12 cellular contexts compared by ENCODE assay signal in the genomic region with DNA sequence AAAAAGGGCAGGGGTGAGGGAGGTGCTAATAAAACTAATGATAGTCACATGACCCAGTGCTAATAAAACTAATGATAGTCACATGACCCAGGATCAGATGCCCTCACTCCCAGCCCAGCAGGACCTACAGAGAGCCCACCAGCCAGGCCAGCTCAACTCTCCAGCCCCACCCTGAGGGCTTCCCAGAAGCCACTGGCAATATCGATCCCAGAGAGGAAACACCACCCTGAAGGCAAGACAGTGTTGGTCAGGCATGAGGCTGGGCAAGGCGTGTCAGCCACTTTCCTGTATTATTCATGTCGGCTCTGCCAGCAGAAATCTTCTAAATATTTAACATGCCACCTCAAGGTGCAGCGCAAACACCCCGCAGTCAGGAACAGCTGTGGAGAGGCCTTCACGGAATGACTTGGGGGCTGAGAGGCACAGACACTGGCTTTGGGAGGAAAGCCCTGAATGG. TPM values are rescaled to one million over a fixed set of nuclear protein-coding genes. Genes with fewer than 3 reads are reported as not detected.
DNase-seq lines count a peak whose midpoint lies in the region; ATAC-seq, FAIRE-seq and TF ChIP-seq lines count a peak whose summit lies in the region.
"Had no signal": no experiment of that assay in that cellular context is flagged by ENCODE, and none has a peak within 500 bp of the region (broad histone marks: within the 10 kb centered on the region; RNA-seq: fewer than 3 reads in every experiment).

No MANE protein-coding gene starts in this region.

- TF ChIP-seq POLR2A in H1 (IDR thresholded peaks at IDR 0.05; ENCODE audit: control extremely low read depth in 1 of 2, low read depth in 2 of 2, low read length in 2 of 2) = no peak

- H2AK5ac ChIP-seq in H1 (ENCODE audit: low read depth, low read length) = no peak overlapping the region

- peaks cover 1 to 4% of the 10 kb centered on the region in 2 experiments for H4K20me1 ChIP-seq in H1 (replicated peaks in 1 of 2; ENCODE audit: control insufficient read depth in 1 of 2, insufficient read depth in 2 of 2, low read length in 2 of 2)

- H4K5ac ChIP-seq in H1 (ENCODE audit: insufficient read length, low read depth, low read length) = no peak overlapping the region

- no peak overlapping the region for H3K27ac Mint-ChIP-seq in progenitor cell of endocrine pancreas

- no peaks in the 10 kb centered on the region for H3K79me1 ChIP-seq in H1 (ENCODE audit: low read depth, low read length)

- no peak overlapping the region for H2BK5ac ChIP-seq in H1 (ENCODE audit: low read depth, low read length)

- no peaks in the 10 kb centered on the region for H3K9me3 Mint-ChIP-seq in progenitor cell of endocrine pancreas (ENCODE audit: low read depth)

- DNase-seq in NCI-H2227 (lab: John Stamatoyannopoulos, UW; ENCODE audit: unreplicated experiment) (peak; percentile 33), NCI-H2227 treated with DMSO at 0.1 percent for 48 hours (lab: John Stamatoyannopoulos, UW) (no peak), H1 (ENCODE audit: low read depth in 1 of 2, low spot score in 2 of 2) (no peak), progenitor cell of endocrine pancreas (ENCODE audit: low spot score, unreplicated experiment) (no peak), middle frontal gyrus (ENCODE audit: extremely low spot score, low spot score) (no peak), NCI-H128 (lab: John Stamatoyannopoulos, UW; ENCODE audit: unreplicated experiment) (no peak)
- DNase-seq: ACHN; activated CD4-positive, CD25-positive, alpha-beta regulatory T cell treated with anti-CD3 and anti-CD28 coated beads, Interleukin-2, amount 50 U/mL, for 72 hours; kidney glomerular epithelial cell had no signal

- no peaks in the 10 kb centered on the region for H3K36me3 Mint-ChIP-seq in progenitor cell of endocrine pancreas (ENCODE audit: insufficient read depth)

- H3K56ac ChIP-seq in H1 (replicated peaks; ENCODE audit: insufficient read length, low read depth, low read length) = no peak overlapping the region

- WGBS in H1 (ENCODE audit: extremely low coverage in 1 of 2, insufficient coverage in 1 of 2, insufficient read length in 1 of 2, insufficient replicate concordance in 2 of 2, low coverage in 1 of 2, low lambda C conversion rate in 2 of 2, missing lambda C conversion rate in 1 of 2), 2 experiments = 66% methylated on average over 6 of the region's 6 CpGs; no CpG with 5 or more reads in 1 of the 2 experiments

- POLR2A ChIA-PET in H1 (lab: Charles Lee; ENCODE audit: partially characterized antibody) = interaction anchor here (0.6 to 1.1 kb wide), 2 partner anchors 13 to 141 kb away, joined by 3 read pairs; a partner anchor contains a TSS

- peaks cover 76% of the 10 kb centered on the region for H3K27me3 ChIP-seq in HUES6 (ENCODE audit: control insufficient read depth, insufficient read depth, low read length)
- peaks cover 22 to 55% (median 46%) of the 10 kb centered on the region in 4 experiments for H3K27me3 ChIP-seq in H1 (replicated peaks in 1 of 4; ENCODE audit: control insufficient read depth in 3 of 4, extremely low read depth in 1 of 4, insufficient read depth in 3 of 4, low read length in 3 of 4)

- H3K36me3 ChIP-seq in HUES6 (ENCODE audit: control insufficient read depth, insufficient read depth, low read length) (no peaks in the 10 kb centered on the region), H1 (ENCODE audit: control insufficient read depth in 2 of 4, insufficient read depth in 4 of 4, low read length in 3 of 4) (no peaks in the 10 kb centered on the region; a peak in 1 of 8 replicates)

- H3K4me3 ChIP-seq in HUES6 (ENCODE audit: low read depth, low read length) (peak overlapping the region; percentile 64; the same call in 1 of the 2 replicates), H1 (ENCODE audit: extremely low read depth in 1 of 4, insufficient read depth in 2 of 4, low read depth in 3 of 4, low read length in 4 of 4) (peak overlapping the region in 1 of 4 experiments; percentile 66; a peak in 2 of 8 replicates)

- H3K4ac ChIP-seq in H1 (replicated peaks; ENCODE audit: insufficient read length, low read depth, low read length) = no peak overlapping the region

- peak overlapping the region; percentile 82 to 94; a peak in 2 of 4 replicates for H3K4me2 ChIP-seq in H1 (ENCODE audit: insufficient read depth in 1 of 2, low read depth in 2 of 2, low read length in 2 of 2)

- H3K4me3 Mint-ChIP-seq in progenitor cell of endocrine pancreas (ENCODE audit: low read depth) = peak overlapping the region; percentile 89

- TF ChIP-seq EP300 in H1 (IDR thresholded peaks at IDR 0.05; ENCODE audit: borderline replicate concordance in 1 of 2, low read depth in 2 of 2, low read length in 2 of 2) = no peak

- H3K27ac ChIP-seq in HUES6 (ENCODE audit: low read depth, low read length) (no peak overlapping the region), H1 (ENCODE audit: low read depth, low read length) (no peak overlapping the region)

- no peaks in the 10 kb centered on the region for H3K79me2 ChIP-seq in H1 (ENCODE audit: control insufficient read depth in 1 of 2, insufficient read depth in 2 of 2, low read length in 2 of 2)

- TF ChIP-seq CTCF in H1 (IDR thresholded peaks at IDR 0.05; ENCODE audit: control extremely low read depth in 1 of 3, insufficient read depth in 1 of 3, low read depth in 1 of 3, low read length in 3 of 3) = peak in 2 of 3 experiments; percentile 3 to 4; a peak in 1 of 4 replicates
- no peak for TF ChIP-seq CTCF in progenitor cell of endocrine pancreas (IDR thresholded peaks at IDR 0.05; ENCODE audit: unreplicated experiment)

- CTCF ChIA-PET in H1 (lab: Charles Lee; ENCODE audit: partially characterized antibody) = interaction anchor here (0.7 to 3.0 kb wide), 5 partner anchors 9 to 91 kb away, joined by 3 to 12 read pairs (median 5); no protein-coding TSS in a partner anchor

- H2BK20ac ChIP-seq in H1 (ENCODE audit: low read length) = no peak overlapping the region

- H3K4me1 ChIP-seq in HUES6 (ENCODE audit: control insufficient read depth, insufficient read depth, low read length) (peaks cover 12% of the 10 kb centered on the region), H1 (replicated peaks in 1 of 4; ENCODE audit: control insufficient read depth in 3 of 4, insufficient read depth in 4 of 4, low read length in 3 of 4) (peaks cover 0 to 3% (median 3%) of the 10 kb centered on the region in 4 experiments; a peak in 5 of 7 replicates)

- H3K4me1 Mint-ChIP-seq in progenitor cell of endocrine pancreas (ENCODE audit: low read depth) = peaks cover 11% of the 10 kb centered on the region

- H3K23ac ChIP-seq in H1 (ENCODE audit: insufficient read length) = no peak overlapping the region

- no peak overlapping the region for H2BK12ac ChIP-seq in H1 (ENCODE audit: low read depth, low read length)

- no peak overlapping the region for H3K18ac ChIP-seq in H1 (ENCODE audit: extremely low read depth, low read length)

- no peak overlapping the region for H4K8ac ChIP-seq in H1 (ENCODE audit: extremely low read depth, insufficient read depth, low read length)

- no peak overlapping the region for H3K14ac ChIP-seq in H1 (ENCODE audit: insufficient read length)

- H4K91ac ChIP-seq in H1 (replicated peaks; ENCODE audit: insufficient read length, low read length) = no peak overlapping the region

- no peak for FAIRE-seq in H1 (lab: Jason Lieb, UNC)

- ATAC-seq in HG02610 (IDR thresholded peaks at IDR 0.05; ENCODE audit: unreplicated experiment) = no peak

- peaks cover 6% of the 10 kb centered on the region for H3K23me2 ChIP-seq in H1 (ENCODE audit: low read depth, low read length)

- no peaks in the 10 kb centered on the region for H3K9me3 ChIP-seq in HUES6 (ENCODE audit: control insufficient read depth, insufficient read depth, low read depth, low read length)
- no peaks in the 10 kb centered on the region for H3K9me3 ChIP-seq in H1 (ENCODE audit: insufficient read depth in 2 of 2, low read depth in 1 of 2, low read length in 1 of 2)

- H2BK120ac ChIP-seq in H1 (replicated peaks; ENCODE audit: low read depth, low read length) = no peak overlapping the region

- no peak overlapping the region for H2BK15ac ChIP-seq in H1 (ENCODE audit: low read length)

- H3K27me3 Mint-ChIP-seq in progenitor cell of endocrine pancreas = peaks cover 71% of the 10 kb centered on the region

- H2AFZ ChIP-seq in H1 (ENCODE audit: low read length) = no peak overlapping the region

- TF ChIP-seq RAD21 in H1 (IDR thresholded peaks at IDR 0.05 in 1 of 2, conservative IDR thresholded peaks at IDR 0.05 in 1 of 2; ENCODE audit: low read depth in 2 of 2, low read length in 2 of 2) = peak in 1 of 2 experiments; percentile 36; a peak in 2 of 4 replicates

- H3K9ac ChIP-seq in HUES6 (ENCODE audit: low read length) = no peak overlapping the region
- no peak overlapping the region for H3K9ac ChIP-seq in H1 (replicated peaks in 1 of 4; ENCODE audit: extremely low read depth in 1 of 4, low read depth in 3 of 4, low read length in 3 of 4)

TF ChIP-seq in H1, 55 proteins besides CTCF, POLR2A, EP300 and RAD21:
- TF ChIP-seq, protein P1, sequence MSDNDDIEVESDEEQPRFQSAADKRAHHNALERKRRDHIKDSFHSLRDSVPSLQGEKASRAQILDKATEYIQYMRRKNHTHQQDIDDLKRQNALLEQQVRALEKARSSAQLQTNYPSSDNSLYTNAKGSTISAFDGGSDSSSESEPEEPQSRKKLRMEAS (IDR thresholded peaks at IDR 0.05) = no peak
- TF ChIP-seq, protein P2, sequence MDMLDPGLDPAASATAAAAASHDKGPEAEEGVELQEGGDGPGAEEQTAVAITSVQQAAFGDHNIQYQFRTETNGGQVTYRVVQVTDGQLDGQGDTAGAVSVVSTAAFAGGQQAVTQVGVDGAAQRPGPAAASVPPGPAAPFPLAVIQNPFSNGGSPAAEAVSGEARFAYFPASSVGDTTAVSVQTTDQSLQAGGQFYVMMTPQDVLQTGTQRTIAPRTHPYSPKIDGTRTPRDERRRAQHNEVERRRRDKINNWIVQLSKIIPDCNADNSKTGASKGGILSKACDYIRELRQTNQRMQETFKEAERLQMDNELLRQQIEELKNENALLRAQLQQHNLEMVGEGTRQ (IDR thresholded peaks at IDR 0.05; ENCODE audit: low read length) = peak; percentile 58

RNA-seq across cellular contexts. Expression of a gene that starts 1.5 kb away (rescaled TPM):
- 1.5 TPM in 2 replicates for total RNA-seq in H1 (2021; fragmentation: NEBNext Ultra II Directional; extraction: Animal tissue kit (Norgen Biotek cat#: 25700))
- 0.44 and 0.74 TPM in 2 replicates for polyA plus RNA-seq in H1 (2011; rRNA removed)
- 0.80 TPM for polyA plus RNA-seq in H1 (2011; cell fraction: cytosol; rRNA removed)
- 1.5 TPM for polyA plus RNA-seq in H1 (2011; cell fraction: nucleus; rRNA removed)
- polyA plus RNA-seq in H1 (2012, experiment 1 of 2) = 0.71 to 0.86 TPM (median 0.74 TPM) in 4 replicates
- 0.09 TPM for polyA plus RNA-seq in H1 (2012, experiment 2 of 2)
- 1.2 TPM for polyA plus RNA-seq in H1 (2013, experiment 1 of 2)
- polyA plus RNA-seq in H1 (2013, experiment 2 of 2) = 1.0 TPM
- polyA minus RNA-seq in H1 (2011; rRNA and poly(A)+ RNA removed) = 0.88 and 1.5 TPM in 2 replicates
- 0.73 TPM for polyA minus RNA-seq in H1 (2011; cell fraction: cytosol; rRNA and poly(A)+ RNA removed)
- polyA minus RNA-seq in H1 (2011; cell fraction: nucleus; rRNA and poly(A)+ RNA removed) = 1.6 TPM
- 12.0 and 14.2 TPM in 2 replicates for total RNA-seq in progenitor cell of endocrine pancreas
- total RNA-seq: HT-29 had no signal
